9 cellular contexts compared by ENCODE assay signal in the genomic region with DNA sequence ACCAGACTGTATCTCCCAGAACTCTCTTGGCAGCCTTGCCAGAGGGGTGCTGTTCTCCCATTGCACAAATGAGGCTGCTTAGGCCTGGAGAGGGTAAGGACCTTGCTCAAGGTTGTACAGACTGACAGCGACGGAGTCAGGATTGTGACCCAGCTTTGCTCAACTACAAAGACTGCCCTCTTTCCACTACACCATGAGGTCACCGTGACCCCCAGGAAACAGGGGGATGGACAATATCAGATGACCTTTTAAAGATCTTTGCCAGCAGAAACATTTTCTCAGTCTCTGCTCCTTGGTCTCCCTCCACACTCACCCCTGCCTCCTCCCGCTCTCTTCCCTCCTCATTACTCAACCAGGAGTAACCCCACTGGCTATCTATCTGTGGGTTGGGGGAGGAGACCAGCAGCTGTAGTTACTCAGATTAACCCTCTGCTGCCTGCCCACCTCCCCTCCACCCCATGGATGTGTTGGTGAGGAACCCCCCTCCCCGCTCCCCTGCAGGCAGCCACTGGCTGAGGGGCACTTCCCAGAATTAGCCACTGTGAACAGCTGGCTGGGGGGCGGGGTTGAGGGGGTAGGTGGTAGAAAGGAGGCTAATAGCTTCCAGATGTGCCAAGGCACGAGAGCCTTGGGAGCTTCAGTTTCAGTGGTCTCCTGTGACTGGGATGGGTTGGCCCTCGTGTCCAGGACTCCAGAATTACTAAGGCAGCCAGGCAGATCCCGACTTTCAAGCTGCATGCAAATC. TPM values are rescaled to one million over a fixed set of nuclear protein-coding genes. Genes with fewer than 3 reads are reported as not detected.
DNase-seq lines count a peak whose midpoint lies in the region; ATAC-seq and TF ChIP-seq lines count a peak whose summit lies in the region.
"Had no signal": no experiment of that assay in that cellular context is flagged by ENCODE, and none has a peak within 500 bp of the region (broad histone marks: within the 10 kb centered on the region; RNA-seq: fewer than 3 reads in every experiment).

No MANE protein-coding gene starts in this region.

- H3K27me3 Mint-ChIP-seq in activated naive CD8-positive, alpha-beta T cell treated with anti-CD3 and anti-CD28 coated beads, Interleukin-2, amount 50 U/mL, for 24 hours, result peaks cover 8% of the 10 kb centered on the region
- peaks cover 7% of the 10 kb centered on the region for H3K27me3 Mint-ChIP-seq in activated naive CD8-positive, alpha-beta T cell treated with anti-CD3 and anti-CD28 coated beads for 36 hours
- H3K27me3 Mint-ChIP-seq in stimulated activated naive B cell treated with anti-CD40 and anti-IgM and Interleukin-4, amounts not matched to agents 10 μg/mL and 1 μg/mL and 100 μg/mL, for 72 hours, result peaks cover 21 to 28% of the 10 kb centered on the region in 2 donors

- peak; percentile 27 for ATAC-seq in activated naive CD8-positive, alpha-beta T cell treated with anti-CD3 and anti-CD28 coated beads, Interleukin-2, amount 50 U/mL, for 24 hours
- ATAC-seq in HG03135 (IDR thresholded peaks at IDR 0.05; ENCODE audit: unreplicated experiment), result peak; percentile 15
- ATAC-seq in stimulated activated naive B cell treated with anti-CD40 and anti-IgM and Interleukin-4, amounts not matched to agents 10 μg/mL and 1 μg/mL and 100 μg/mL, for 72 hours (replicated peaks), result peak; percentile 35 to 55
- no peak for ATAC-seq in stimulated activated effector memory CD8-positive, alpha-beta T cell treated with anti-CD3 and anti-CD28 coated beads, Interleukin-12 subunit alpha, Interleukin-12 subunit beta, amount 100 ng/mL, for 72 hours

- in situ Hi-C loops in astrocyte of the spinal cord (cut with HindIII; ENCODE audit: low sequenced_read_pairs), result no loop called here

- no peak for DNase-seq in activated naive CD8-positive, alpha-beta T cell treated with anti-CD3 and anti-CD28 coated beads, Interleukin-2, amount 50 U/mL, for 24 hours
- no peak for DNase-seq in activated naive CD8-positive, alpha-beta T cell treated with anti-CD3 and anti-CD28 coated beads for 36 hours
- DNase-seq in astrocyte of the spinal cord (ENCODE audit: low read depth, low spot score) (peak; percentile 38), NCI-H1092 treated with DMSO at 0.1 percent for 48 hours (lab: John Stamatoyannopoulos, UW) (no peak), HuH-7 (ENCODE audit: low spot score) (no peak)
- no peak for DNase-seq in stimulated activated naive B cell treated with anti-CD40 and anti-IgM and Interleukin-4, amounts not matched to agents 10 μg/mL and 1 μg/mL and 100 μg/mL, for 72 hours
- DNase-seq in stimulated activated effector memory CD8-positive, alpha-beta T cell treated with anti-CD3 and anti-CD28 coated beads, Interleukin-12 subunit alpha, Interleukin-12 subunit beta, amount 100 ng/mL, for 72 hours (ENCODE audit: low spot score in 2 of 2), result no peak

- H3K4me1 Mint-ChIP-seq in activated naive CD8-positive, alpha-beta T cell treated with anti-CD3 and anti-CD28 coated beads, Interleukin-2, amount 50 U/mL, for 24 hours, result peaks cover 12% of the 10 kb centered on the region
- H3K4me1 Mint-ChIP-seq in activated naive CD8-positive, alpha-beta T cell treated with anti-CD3 and anti-CD28 coated beads for 36 hours, result peaks cover 2% of the 10 kb centered on the region
- peaks cover 38 to 49% of the 10 kb centered on the region in 2 donors for H3K4me1 Mint-ChIP-seq in stimulated activated naive B cell treated with anti-CD40 and anti-IgM and Interleukin-4, amounts not matched to agents 10 μg/mL and 1 μg/mL and 100 μg/mL, for 72 hours
- peaks cover 22% of the 10 kb centered on the region for H3K4me1 Mint-ChIP-seq in stimulated activated effector memory CD8-positive, alpha-beta T cell treated with anti-CD3 and anti-CD28 coated beads, Interleukin-12 subunit alpha, Interleukin-12 subunit beta, amount 100 ng/mL, for 72 hours

- H3K4me3 ChIP-seq in astrocyte of the spinal cord (ENCODE audit: low read depth, low read length), result no peak overlapping the region
- H3K4me3 ChIP-seq: heart left ventricle had no signal

- TF ChIP-seq CTCF in astrocyte of the spinal cord (IDR thresholded peaks at IDR 0.05; ENCODE audit: low read depth, low read length), result no peak

- no peak overlapping the region for H3K4me3 Mint-ChIP-seq in activated naive CD8-positive, alpha-beta T cell treated with anti-CD3 and anti-CD28 coated beads, Interleukin-2, amount 50 U/mL, for 24 hours
- H3K4me3 Mint-ChIP-seq in activated naive CD8-positive, alpha-beta T cell treated with anti-CD3 and anti-CD28 coated beads for 36 hours, result no peak overlapping the region
- peak overlapping the region in 1 of 2 donors; percentile 32 for H3K4me3 Mint-ChIP-seq in stimulated activated naive B cell treated with anti-CD40 and anti-IgM and Interleukin-4, amounts not matched to agents 10 μg/mL and 1 μg/mL and 100 μg/mL, for 72 hours
- H3K4me3 Mint-ChIP-seq in stimulated activated effector memory CD8-positive, alpha-beta T cell treated with anti-CD3 and anti-CD28 coated beads, Interleukin-12 subunit alpha, Interleukin-12 subunit beta, amount 100 ng/mL, for 72 hours, result no peak overlapping the region

- no peaks in the 10 kb centered on the region for H3K9me3 Mint-ChIP-seq in activated naive CD8-positive, alpha-beta T cell treated with anti-CD3 and anti-CD28 coated beads, Interleukin-2, amount 50 U/mL, for 24 hours
- no peaks in the 10 kb centered on the region for H3K9me3 Mint-ChIP-seq in activated naive CD8-positive, alpha-beta T cell treated with anti-CD3 and anti-CD28 coated beads for 36 hours
- H3K9me3 Mint-ChIP-seq in stimulated activated naive B cell treated with anti-CD40 and anti-IgM and Interleukin-4, amounts not matched to agents 10 μg/mL and 1 μg/mL and 100 μg/mL, for 72 hours, result no peaks in the 10 kb centered on the region
- H3K9me3 Mint-ChIP-seq in stimulated activated effector memory CD8-positive, alpha-beta T cell treated with anti-CD3 and anti-CD28 coated beads, Interleukin-12 subunit alpha, Interleukin-12 subunit beta, amount 100 ng/mL, for 72 hours, result no peaks in the 10 kb centered on the region

- H3K27ac Mint-ChIP-seq in activated naive CD8-positive, alpha-beta T cell treated with anti-CD3 and anti-CD28 coated beads, Interleukin-2, amount 50 U/mL, for 24 hours, result no peak overlapping the region
- no peak overlapping the region for H3K27ac Mint-ChIP-seq in activated naive CD8-positive, alpha-beta T cell treated with anti-CD3 and anti-CD28 coated beads for 36 hours
- H3K27ac Mint-ChIP-seq in stimulated activated naive B cell treated with anti-CD40 and anti-IgM and Interleukin-4, amounts not matched to agents 10 μg/mL and 1 μg/mL and 100 μg/mL, for 72 hours, result peak overlapping the region; percentile 80
- H3K27ac Mint-ChIP-seq in stimulated activated effector memory CD8-positive, alpha-beta T cell treated with anti-CD3 and anti-CD28 coated beads, Interleukin-12 subunit alpha, Interleukin-12 subunit beta, amount 100 ng/mL, for 72 hours, result no peak overlapping the region

- no peaks in the 10 kb centered on the region for H3K36me3 Mint-ChIP-seq in activated naive CD8-positive, alpha-beta T cell treated with anti-CD3 and anti-CD28 coated beads, Interleukin-2, amount 50 U/mL, for 24 hours (ENCODE audit: low read depth)
- H3K36me3 Mint-ChIP-seq in activated naive CD8-positive, alpha-beta T cell treated with anti-CD3 and anti-CD28 coated beads for 36 hours, result no peaks in the 10 kb centered on the region
- H3K36me3 Mint-ChIP-seq in stimulated activated naive B cell treated with anti-CD40 and anti-IgM and Interleukin-4, amounts not matched to agents 10 μg/mL and 1 μg/mL and 100 μg/mL, for 72 hours, result no peaks in the 10 kb centered on the region
- no peaks in the 10 kb centered on the region for H3K36me3 Mint-ChIP-seq in stimulated activated effector memory CD8-positive, alpha-beta T cell treated with anti-CD3 and anti-CD28 coated beads, Interleukin-12 subunit alpha, Interleukin-12 subunit beta, amount 100 ng/mL, for 72 hours

RNA-seq across cellular contexts. Expression of a gene that starts 26.9 kb away (rescaled TPM):
- total RNA-seq in activated naive CD8-positive, alpha-beta T cell treated with anti-CD3 and anti-CD28 coated beads for 36 hours, result 10 to 100 TPM; 63.8 to 65.3 TPM

RNA-seq across cellular contexts. Expression of a gene that starts 55.5 kb away (rescaled TPM):
- total RNA-seq in activated naive CD8-positive, alpha-beta T cell treated with anti-CD3 and anti-CD28 coated beads for 36 hours, result 10 to 100 TPM; 51.9 to 54.7 TPM
